29 cellular contexts compared by ENCODE assay signal in the genomic region with DNA sequence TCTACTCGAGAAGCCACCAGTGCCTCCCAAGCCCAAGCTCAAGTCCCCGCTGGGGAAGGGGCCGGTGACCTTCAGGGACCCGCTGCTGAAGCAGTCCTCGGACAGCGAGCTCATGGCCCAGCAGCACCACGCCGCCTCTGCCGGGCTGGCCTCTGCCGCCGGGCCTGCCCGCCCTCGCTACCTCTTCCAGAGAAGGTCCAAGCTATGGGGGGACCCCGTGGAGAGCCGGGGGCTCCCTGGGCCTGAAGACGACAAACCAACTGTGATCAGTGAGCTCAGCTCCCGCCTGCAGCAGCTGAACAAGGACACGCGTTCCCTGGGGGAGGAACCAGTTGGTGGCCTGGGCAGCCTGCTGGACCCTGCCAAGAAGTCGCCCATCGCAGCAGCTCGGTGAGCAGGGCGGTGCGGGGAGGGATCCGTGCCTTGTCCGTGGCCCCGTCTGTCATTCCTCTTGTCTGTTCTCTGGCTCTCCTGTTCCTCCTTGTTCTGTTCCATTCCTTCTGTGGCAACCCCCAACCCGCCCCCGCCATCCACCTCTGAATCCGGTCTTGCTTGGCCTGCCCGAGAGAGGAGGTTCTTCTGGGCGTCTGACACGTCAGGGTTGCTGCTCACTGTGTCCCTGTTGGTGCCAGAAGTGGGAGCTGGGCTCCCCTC. TPM values are rescaled to one million over a fixed set of nuclear protein-coding genes. Genes with fewer than 3 reads are reported as not detected.
"Had no signal": no experiment of that assay in that cellular context is flagged by ENCODE, and none has a peak within 500 bp of the region (broad histone marks: within the 10 kb centered on the region; RNA-seq: fewer than 3 reads in every experiment).

No MANE protein-coding gene starts in this region.

- DNase-seq: activated CD4-positive, alpha-beta memory T cell treated with anti-CD3 and anti-CD28 coated beads for 36 hours; activated CD4-positive, alpha-beta T cell treated with anti-CD3 and anti-CD28 coated beads, Interleukin-2, amount 10 ng/mL, durations not matched to agents 24 days and 14 days; activated CD4-positive, CD25-positive, alpha-beta regulatory T cell treated with anti-CD3 and anti-CD28 coated beads, Interleukin-2, amount 50 U/mL, for 72 hours; activated CD8-positive, alpha-beta memory T cell treated with anti-CD3 and anti-CD28 coated beads, Interleukin-2, amount 50 U/mL, for 4 hours; activated effector memory CD4-positive, alpha-beta T cell treated with anti-CD3 and anti-CD28 coated beads, Interleukin-2, amount 50 U/mL, for 16 hours; activated naive CD4-positive, alpha-beta T cell treated with anti-CD3 and anti-CD28 coated beads for 36 hours; activated T-cell treated with anti-CD3 and anti-CD28 coated beads, Interleukin-2, amount 50 U/mL, for 1 hour; amniotic stem cell; colonic mucosa; effector memory CD4-positive, alpha-beta T cell; foreskin fibroblast; hippocampal formation; left colon; midbrain; naive thymus-derived CD4-positive, alpha-beta T cell; sigmoid colon; small intestine; T-helper 17 cell; T1000 had no signal

- H3K27ac ChIP-seq: breast epithelium, colonic mucosa, neural progenitor cell, sigmoid colon had no signal

- H3K36me3 ChIP-seq: breast epithelium, colonic mucosa, neural progenitor cell, sigmoid colon had no signal

- H3K4me3 Mint-ChIP-seq: activated CD4-positive, alpha-beta memory T cell treated with anti-CD3 and anti-CD28 coated beads for 36 hours; activated CD4-positive, alpha-beta T cell treated with anti-CD3 and anti-CD28 coated beads, Interleukin-2, amount 10 ng/mL, durations not matched to agents 24 days and 14 days; activated naive CD4-positive, alpha-beta T cell treated with anti-CD3 and anti-CD28 coated beads for 36 hours; activated T-helper 1 cell treated with anti-CD3 and anti-CD28 coated beads, Interleukin-12 subunit alpha, Interleukin-12 subunit beta, Interleukin-2, Interleukin-4 antibody, amounts not matched to agents 30 ng/mL and 10 ng/mL and 1 ng/mL, durations not matched to agents 14 hours and 24 hours and 36 hours; naive thymus-derived CD4-positive, alpha-beta T cell; stimulated activated naive CD8-positive, alpha-beta T cell treated with anti-CD3 and anti-CD28 coated beads, Interleukin-15, Interleukin-2, amounts not matched to agents 100 ng/mL and 50 ng/mL, for 24 hours; T-helper 17 cell had no signal

- H3K4me1 ChIP-seq: breast epithelium, colonic mucosa had no signal

- H3K4me2 ChIP-seq: neural progenitor cell had no signal

- H3K36me3 Mint-ChIP-seq: activated CD4-positive, alpha-beta memory T cell treated with anti-CD3 and anti-CD28 coated beads for 36 hours; naive thymus-derived CD4-positive, alpha-beta T cell had no signal

- H3K9ac ChIP-seq: neural progenitor cell had no signal

- H3K4me1 Mint-ChIP-seq: activated CD4-positive, alpha-beta T cell treated with anti-CD3 and anti-CD28 coated beads, Interleukin-2, amount 10 ng/mL, durations not matched to agents 24 days and 14 days; naive thymus-derived CD4-positive, alpha-beta T cell had no signal

- H3K27ac Mint-ChIP-seq: activated CD4-positive, alpha-beta memory T cell treated with anti-CD3 and anti-CD28 coated beads for 36 hours; activated CD4-positive, alpha-beta T cell treated with anti-CD3 and anti-CD28 coated beads, Interleukin-2, amount 10 ng/mL, durations not matched to agents 24 days and 14 days; activated naive CD4-positive, alpha-beta T cell treated with anti-CD3 and anti-CD28 coated beads for 36 hours; activated T-helper 1 cell treated with anti-CD3 and anti-CD28 coated beads, Interleukin-12 subunit alpha, Interleukin-12 subunit beta, Interleukin-2, Interleukin-4 antibody, amounts not matched to agents 30 ng/mL and 10 ng/mL and 1 ng/mL, durations not matched to agents 14 hours and 24 hours and 36 hours; neural progenitor cell; stimulated activated naive CD8-positive, alpha-beta T cell treated with anti-CD3 and anti-CD28 coated beads, Interleukin-15, Interleukin-2, amounts not matched to agents 100 ng/mL and 50 ng/mL, for 24 hours; T-helper 17 cell had no signal

- H3K4me3 ChIP-seq: breast epithelium, colonic mucosa, neural progenitor cell, sigmoid colon, upper lobe of left lung had no signal

- ATAC-seq: esophagus mucosa; left colon; naive thymus-derived CD4-positive, alpha-beta T cell; SK-N-SH treated with all-trans-retinoic acid at 6 μM for 48 hours; T-helper 17 cell had no signal

- H2AFZ ChIP-seq: neural progenitor cell had no signal

- H3K9me3 Mint-ChIP-seq: activated CD4-positive, alpha-beta memory T cell treated with anti-CD3 and anti-CD28 coated beads for 36 hours; activated CD4-positive, alpha-beta T cell treated with anti-CD3 and anti-CD28 coated beads, Interleukin-2, amount 10 ng/mL, durations not matched to agents 24 days and 14 days; activated naive CD4-positive, alpha-beta T cell treated with anti-CD3 and anti-CD28 coated beads for 36 hours; activated T-helper 1 cell treated with anti-CD3 and anti-CD28 coated beads, Interleukin-12 subunit alpha, Interleukin-12 subunit beta, Interleukin-2, Interleukin-4 antibody, amounts not matched to agents 30 ng/mL and 10 ng/mL and 1 ng/mL, durations not matched to agents 14 hours and 24 hours and 36 hours; naive thymus-derived CD4-positive, alpha-beta T cell; stimulated activated naive CD8-positive, alpha-beta T cell treated with anti-CD3 and anti-CD28 coated beads, Interleukin-15, Interleukin-2, amounts not matched to agents 100 ng/mL and 50 ng/mL, for 24 hours had no signal

- H3K27me3 Mint-ChIP-seq: activated CD4-positive, alpha-beta memory T cell treated with anti-CD3 and anti-CD28 coated beads for 36 hours; activated CD4-positive, alpha-beta T cell treated with anti-CD3 and anti-CD28 coated beads, Interleukin-2, amount 10 ng/mL, durations not matched to agents 24 days and 14 days; naive thymus-derived CD4-positive, alpha-beta T cell; stimulated activated naive CD8-positive, alpha-beta T cell treated with anti-CD3 and anti-CD28 coated beads, Interleukin-15, Interleukin-2, amounts not matched to agents 100 ng/mL and 50 ng/mL, for 24 hours had no signal

- H3K9me3 ChIP-seq: breast epithelium, colonic mucosa, sigmoid colon, upper lobe of left lung had no signal

- H3K27me3 ChIP-seq: colonic mucosa, upper lobe of left lung had no signal

RNA-seq across cellular contexts. Expression of a gene that starts 15.8 kb away (rescaled TPM):
- total RNA-seq: activated CD4-positive, alpha-beta memory T cell treated with anti-CD3 and anti-CD28 coated beads for 36 hours; activated CD4-positive, alpha-beta T cell treated with anti-CD3 and anti-CD28 coated beads, Interleukin-2, amount 10 ng/mL, durations not matched to agents 24 days and 14 days; activated CD8-positive, alpha-beta memory T cell treated with anti-CD3 and anti-CD28 coated beads for 36 hours; activated naive CD4-positive, alpha-beta T cell treated with anti-CD3 and anti-CD28 coated beads for 36 hours; activated T-helper 1 cell treated with anti-CD3 and anti-CD28 coated beads, Interleukin-12 subunit alpha, Interleukin-12 subunit beta, Interleukin-2, Interleukin-4 antibody, amounts not matched to agents 30 ng/mL and 10 ng/mL and 1 ng/mL, durations not matched to agents 14 hours and 24 hours and 36 hours; naive thymus-derived CD4-positive, alpha-beta T cell; renal cortical epithelial cell; T-helper 17 cell had no signal
- polyA plus RNA-seq: keratinocyte; naive thymus-derived CD4-positive, alpha-beta T cell had no signal

RNA-seq across cellular contexts. Expression of a gene that starts 49.6 kb away (rescaled TPM):
- polyA plus RNA-seq: naive thymus-derived CD4-positive, alpha-beta T cell had no signal
